ENCODE assay signal across 29 cellular contexts in genomic region chr2:12979066-12979465, GRCh38.
A peak's percentile ranks its signal among the peaks of the same experiment; 100 is the strongest.
DNase-seq lines count a peak whose midpoint lies in the region; ATAC-seq and TF ChIP-seq lines count a peak whose summit lies in the region.
"Had no signal": no experiment of that assay in that cellular context is flagged by ENCODE, and none has a peak within 500 bp of the region (broad histone marks: within the 10 kb centered on the region; RNA-seq: fewer than 3 reads in every experiment).

No MANE protein-coding gene starts in this region.

- TF ChIP-seq EP300 in tibial nerve (IDR thresholded peaks at IDR 0.05), result peak in 1 of 2 donors; percentile 63

- H3K27ac ChIP-seq in tibial nerve, result peak overlapping the region in 2 of 4 donors; percentile 49 to 58
- H3K27ac ChIP-seq: gastrocnemius medialis, parathyroid adenoma had no signal

- H3K27me3 ChIP-seq in tibial nerve, result no peaks in the 10 kb centered on the region
- H3K27me3 ChIP-seq: breast epithelium, gastrocnemius medialis had no signal

- ATAC-seq in esophagus mucosa, result peak; percentile 95
- ATAC-seq: activated CD8-positive, alpha-beta memory T cell treated with anti-CD3 and anti-CD28 coated beads, Interleukin-2, amount 10 ng/mL, durations not matched to agents 7 days and 5 days; gastrocnemius medialis; GM23338; left cardiac atrium; right cardiac atrium; stimulated activated naive B cell treated with anti-CD40 and anti-IgM and Interleukin-4, amounts not matched to agents 10 μg/mL and 1 μg/mL and 100 μg/mL, for 72 hours had no signal

- no peak for TF ChIP-seq CTCF in tibial nerve (IDR thresholded peaks at IDR 0.05)

- no peaks in the 10 kb centered on the region for H3K9me3 ChIP-seq in tibial nerve
- H3K9me3 ChIP-seq: breast epithelium, gastrocnemius medialis had no signal

- in situ Hi-C loops in SK-MEL-5 (cut with HindIII; ENCODE audit: low pct_unique_long_range_greater_than_20kb, low sequenced_read_pairs), result no loop called here

- H3K4me1 ChIP-seq in tibial nerve, result peaks cover 0 to 31% (median 0%) of the 10 kb centered on the region in 4 donors
- H3K4me1 ChIP-seq: gastrocnemius medialis, parathyroid adenoma had no signal

- DNase-seq in NOMO-1 treated with DMSO at 0.1 percent for 48 hours (lab: John Stamatoyannopoulos, UW; ENCODE audit: unreplicated experiment), result peak; percentile 3
- no peak for DNase-seq in NOMO-1 (lab: John Stamatoyannopoulos, UW; ENCODE audit: unreplicated experiment in 2 of 2)
- DNase-seq in SK-MEL-5 (ENCODE audit: low read depth, low spot score), result peak; percentile 97
- no peak for DNase-seq in NCI-H1417 (lab: John Stamatoyannopoulos, UW)
- DNase-seq in NCI-H2029 treated with DMSO at 0.1 percent for 48 hours (lab: John Stamatoyannopoulos, UW), result no peak
- DNase-seq in SIG-M5 (lab: John Stamatoyannopoulos, UW), result no peak
- no peak for DNase-seq in tibial nerve (ENCODE audit: low spot score in 2 of 2)
- DNase-seq: 8988T; activated CD4-positive, alpha-beta T cell treated with anti-CD3 and anti-CD28 coated beads, Interleukin-2, amount 10 ng/mL, durations not matched to agents 7 days and 5 days; activated CD8-positive, alpha-beta memory T cell treated with anti-CD3 and anti-CD28 coated beads, Interleukin-2, amount 10 ng/mL, durations not matched to agents 7 days and 5 days; activated naive CD4-positive, alpha-beta T cell; activated T-cell treated with anti-CD3 and anti-CD28 coated beads, Interleukin-2, amount 50 U/mL, for 48 hours; amygdala; CD4-positive, alpha-beta memory T cell; effector CD4-positive, alpha-beta T cell; gastrocnemius medialis; HFFc6; Kasumi-1; left cardiac atrium; NCI-H1105 treated with DMSO at 0.1 percent for 48 hours; NCI-H2029; NCI-H2227 treated with DMSO at 0.1 percent for 48 hours; NCI-H69; right cardiac atrium; stimulated activated naive B cell treated with anti-CD40 and anti-IgM and Interleukin-4, amounts not matched to agents 10 μg/mL and 1 μg/mL and 100 μg/mL, for 72 hours had no signal

- TF ChIP-seq POLR2A in tibial nerve (IDR thresholded peaks at IDR 0.05), result no peak

- WGBS in tibial nerve, 2 donors, result 29 to 41% methylated on average over 3 of the region's 3 CpGs

- H3K4me3 ChIP-seq in tibial nerve, result no peak overlapping the region
- H3K4me3 ChIP-seq: breast epithelium, gastrocnemius medialis, GM23338 had no signal

- H3K36me3 ChIP-seq in tibial nerve, result no peaks in the 10 kb centered on the region
- H3K36me3 ChIP-seq: breast epithelium, gastrocnemius medialis had no signal

Comparison
In these comparisons a context has a peak if more than half of its experiments do, and no peak if none do; other contexts are left out.
1. DNase-seq: peak in NOMO-1 treated with DMSO at 0.1 percent for 48 hours (single experiment) and SK-MEL-5 (single experiment); none in NOMO-1 (0 of 2), NCI-H1417 (0 of 3), NCI-H2029 treated with DMSO at 0.1 percent for 48 hours (single experiment), SIG-M5 (single experiment) and tibial nerve (0 of 2).